In genomic region chr14:32263939-32264567, GRCh38 we compare ENCODE assay signal across 15 cellular contexts.
DNase-seq lines count a peak whose midpoint lies in the region; TF ChIP-seq lines count a peak whose summit lies in the region.
"Had no signal": no experiment of that assay in that cellular context is flagged by ENCODE, and none has a peak within 500 bp of the region (broad histone marks: within the 10 kb centered on the region; RNA-seq: fewer than 3 reads in every experiment).

No MANE protein-coding gene starts in this region.

- no peaks in the 10 kb centered on the region; the same call in 1 of the 2 replicates for H3K9me3 ChIP-seq in HEK293 (ENCODE audit: control insufficient read depth, insufficient read depth, low read depth, low read length)

- POLR2A ChIA-PET in HEK293 (lab: Yijun Ruan, JAX): no interaction called here

- H3K27me3 Mint-ChIP-seq in endothelial cell (ENCODE audit: unreplicated experiment): no peaks in the 10 kb centered on the region

- H3K4me1 ChIP-seq in HEK293 (ENCODE audit: control insufficient read depth, insufficient read depth, low read length): peaks cover 4% of the 10 kb centered on the region; the same call in 1 of the 2 replicates

- in situ Hi-C loops in Caki2 (cut with HindIII; ENCODE audit: low pct_unique_long_range_greater_than_20kb, low sequenced_read_pairs): no loop called here

- CTCF ChIA-PET in HEK293 (lab: Yijun Ruan, JAX): interaction anchor here (1.4 kb wide), 1 partner anchor 9 kb away, joined by 4 read pairs; no protein-coding TSS in a partner anchor

- peaks cover 5% of the 10 kb centered on the region for H3K9me3 Mint-ChIP-seq in endothelial cell (ENCODE audit: unreplicated experiment)

- H3K4me3 ChIP-seq in HEK293 (ENCODE audit: low read depth, low read length): no peak overlapping the region
- H3K4me3 ChIP-seq: GM23338 had no signal

- TF ChIP-seq CTCF in HEK293 (tag by site-specific recombination; IDR thresholded peaks at IDR 0.05) (no peak), endothelial cell (IDR thresholded peaks at IDR 0.05; ENCODE audit: unreplicated experiment) (no peak)

- H3K36me3 Mint-ChIP-seq in endothelial cell (ENCODE audit: low read depth, unreplicated experiment): peaks cover 4% of the 10 kb centered on the region

- H3K4me1 Mint-ChIP-seq in endothelial cell (ENCODE audit: unreplicated experiment): peaks cover 9% of the 10 kb centered on the region

- peak; percentile 10 for DNase-seq in Caki2 (ENCODE audit: low read depth)
- DNase-seq in OCI-M1 (lab: John Stamatoyannopoulos, UW): peak; percentile 8
- DNase-seq in endothelial cell (ENCODE audit: low spot score): no peak
- DNase-seq in DMS114 treated with DMSO at 0.1 percent for 48 hours (lab: John Stamatoyannopoulos, UW; ENCODE audit: unreplicated experiment): no peak
- DNase-seq in mesenteric fat pad (ENCODE audit: low spot score): no peak
- DNase-seq: C1 segment of cervical spinal cord; Caco-2; CD4-positive, alpha-beta memory T cell; DMS79; EL; GDM1; H9; HFFc6 had no signal

- peak overlapping the region; percentile 1 for H3K4me3 Mint-ChIP-seq in endothelial cell (ENCODE audit: unreplicated experiment)
- H3K4me3 Mint-ChIP-seq: CD4-positive, alpha-beta memory T cell; GM23338; H9; HFFc6 had no signal

- no peaks in the 10 kb centered on the region for H3K36me3 ChIP-seq in HEK293 (ENCODE audit: control insufficient read depth in 2 of 2, insufficient read depth in 1 of 2, low read length in 2 of 2)

- H3K27ac Mint-ChIP-seq in endothelial cell (ENCODE audit: unreplicated experiment): no peak overlapping the region
- H3K27ac Mint-ChIP-seq: CD4-positive, alpha-beta memory T cell; GM23338; H9; HFFc6 had no signal

- no peak overlapping the region for H3K27ac ChIP-seq in HEK293 (ENCODE audit: extremely low read depth, low read depth, low read length)

TF ChIP-seq in HEK293, 187 proteins besides CTCF, POLR2A, EP300 and RAD21:
- TF ChIP-seq SETDB1 (IDR thresholded peaks at IDR 0.05; ENCODE audit: insufficient read length, low read length): peak; percentile 94
- no peak for TF ChIP-seq ZNF394 (tag by site-specific recombination; IDR thresholded peaks at IDR 0.05; ENCODE audit: borderline replicate concordance)
TF ChIP-seq in HEK293: peak in this region for 1.

Comparison
In these comparisons a context has a peak if more than half of its experiments do, and no peak if none do; other contexts are left out.
1. DNase-seq: peak in Caki2 (single experiment) and OCI-M1 (single experiment); none in endothelial cell (single experiment), DMS114 treated with DMSO at 0.1 percent for 48 hours (single experiment) and mesenteric fat pad (single experiment).